Comparison of ENCODE assay signal across 31 cellular contexts in genomic region chr4:94228488-94229216, GRCh38.
"Had no signal": no experiment of that assay in that cellular context is flagged by ENCODE, and none has a peak within 500 bp of the region (broad histone marks: within the 10 kb centered on the region; RNA-seq: fewer than 3 reads in every experiment).

No MANE protein-coding gene starts in this region.

- ATAC-seq: activated naive CD4-positive, alpha-beta T cell treated with anti-CD3 and anti-CD28 coated beads, Interleukin-2, amount 50 U/mL, for 72 hours; activated T-cell treated with anti-CD3 and anti-CD28 coated beads, Interleukin-2, amount 50 U/mL, for 4 hours; body of pancreas; Panc1; SK-N-SH treated with all-trans-retinoic acid at 6 μM for 48 hours had no signal

- DNase-seq: activated B cell treated with CpG ODN at 0.5 μM for 24 hours; activated CD4-positive, alpha-beta memory T cell treated with anti-CD3 and anti-CD28 coated beads for 36 hours; activated CD4-positive, alpha-beta T cell treated with anti-CD3 and anti-CD28 coated beads for 4 hours; activated CD4-positive, alpha-beta T cell treated with anti-CD3 and anti-CD28 coated beads, Interleukin-2, amount 50 U/mL, for 1 hour; activated CD4-positive, CD25-positive, alpha-beta regulatory T cell treated with anti-CD3 and anti-CD28 coated beads, Interleukin-2, amount 50 U/mL, for 72 hours; activated CD8-positive, alpha-beta memory T cell treated with anti-CD3 and anti-CD28 coated beads, Interleukin-2, amount 50 U/mL, for 4 hours; activated gamma-delta T cell treated with Interleukin-2 at 50 U/mL for 16 hours; activated naive CD4-positive, alpha-beta T cell treated with anti-CD3 and anti-CD28 coated beads for 36 hours; activated T-cell treated with anti-CD3 and anti-CD28 coated beads for 4 hours; activated T-cell treated with anti-CD3 and anti-CD28 coated beads, Interleukin-2, amount 50 U/mL, for 4 hours; adrenal gland; body of pancreas; central memory CD4-positive, alpha-beta T cell; Karpas-422; NCI-H1105; NCI-H1417 treated with DMSO at 0.1 percent for 48 hours; NCI-H187 treated with DMSO at 0.1 percent for 48 hours; NCI-H2081; NCI-H226; NCI-H524 treated with DMSO at 0.1 percent for 48 hours; SIG-M5; T-helper 1 cell; T-helper 2 cell; T-helper 9 cell had no signal

- H3K27ac Mint-ChIP-seq: activated B cell treated with CpG ODN at 0.5 μM for 24 hours; activated CD4-positive, alpha-beta memory T cell treated with anti-CD3 and anti-CD28 coated beads for 36 hours; activated naive CD4-positive, alpha-beta T cell treated with anti-CD3 and anti-CD28 coated beads for 36 hours; activated naive CD4-positive, alpha-beta T cell treated with anti-CD3 and anti-CD28 coated beads, Interleukin-2, amount 50 U/mL, for 72 hours; activated T-helper 1 cell treated with anti-CD3 and anti-CD28 coated beads, Interleukin-12 subunit alpha, Interleukin-12 subunit beta, Interleukin-2, Interleukin-4 antibody, amounts not matched to agents 30 ng/mL and 10 ng/mL and 1 ng/mL, durations not matched to agents 14 hours and 24 hours and 36 hours had no signal

- H3K4me3 ChIP-seq: adrenal gland, body of pancreas, breast epithelium had no signal

- H3K27me3 Mint-ChIP-seq: activated B cell treated with CpG ODN at 0.5 μM for 24 hours; activated CD4-positive, alpha-beta memory T cell treated with anti-CD3 and anti-CD28 coated beads for 36 hours had no signal

- FAIRE-seq: astrocyte had no signal

- H3K4me3 Mint-ChIP-seq: activated B cell treated with CpG ODN at 0.5 μM for 24 hours; activated CD4-positive, alpha-beta memory T cell treated with anti-CD3 and anti-CD28 coated beads for 36 hours; activated naive CD4-positive, alpha-beta T cell treated with anti-CD3 and anti-CD28 coated beads for 36 hours; activated T-cell treated with anti-CD3 and anti-CD28 coated beads, Interleukin-2, amount 50 U/mL, for 4 hours; activated T-helper 1 cell treated with anti-CD3 and anti-CD28 coated beads, Interleukin-12 subunit alpha, Interleukin-12 subunit beta, Interleukin-2, Interleukin-4 antibody, amounts not matched to agents 30 ng/mL and 10 ng/mL and 1 ng/mL, durations not matched to agents 14 hours and 24 hours and 36 hours had no signal

- H3K4me1 ChIP-seq: adrenal gland, body of pancreas, breast epithelium had no signal

- H3K36me3 ChIP-seq: adrenal gland, breast epithelium had no signal

- H3K27me3 ChIP-seq: adrenal gland, body of pancreas, breast epithelium had no signal

- H3K9me3 ChIP-seq: adrenal gland, body of pancreas, breast epithelium had no signal

- H3K27ac ChIP-seq: adrenal gland, body of pancreas, breast epithelium, VCaP had no signal

- H3K9me3 Mint-ChIP-seq: activated B cell treated with CpG ODN at 0.5 μM for 24 hours; activated CD4-positive, alpha-beta memory T cell treated with anti-CD3 and anti-CD28 coated beads for 36 hours; activated naive CD4-positive, alpha-beta T cell treated with anti-CD3 and anti-CD28 coated beads for 36 hours; activated naive CD4-positive, alpha-beta T cell treated with anti-CD3 and anti-CD28 coated beads, Interleukin-2, amount 50 U/mL, for 72 hours; activated T-cell treated with anti-CD3 and anti-CD28 coated beads, Interleukin-2, amount 50 U/mL, for 4 hours; activated T-helper 1 cell treated with anti-CD3 and anti-CD28 coated beads, Interleukin-12 subunit alpha, Interleukin-12 subunit beta, Interleukin-2, Interleukin-4 antibody, amounts not matched to agents 30 ng/mL and 10 ng/mL and 1 ng/mL, durations not matched to agents 14 hours and 24 hours and 36 hours had no signal
